11 cellular contexts compared by ENCODE assay signal in the genomic region with DNA sequence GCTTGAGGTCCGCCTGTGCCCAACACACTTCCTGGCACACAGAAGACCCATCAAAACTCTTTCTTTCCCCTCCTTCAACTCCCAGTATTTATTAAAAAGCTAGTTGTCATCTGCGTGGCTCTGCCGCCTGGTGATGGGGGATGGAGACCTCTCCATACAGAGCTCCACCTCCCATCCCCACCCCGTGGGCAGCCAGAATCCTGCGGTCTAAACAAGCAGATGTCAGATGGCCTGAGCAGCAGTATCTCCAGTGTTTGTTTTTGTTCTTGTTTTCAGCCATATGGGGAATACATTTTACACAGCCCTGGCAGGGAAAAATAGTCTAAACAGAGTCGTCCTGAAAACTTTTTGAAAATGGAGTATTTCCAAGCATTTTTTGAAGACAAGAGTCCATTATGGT.
DNase-seq lines count a peak whose midpoint lies in the region; ATAC-seq and TF ChIP-seq lines count a peak whose summit lies in the region.
"Had no signal": no experiment of that assay in that cellular context is flagged by ENCODE, and none has a peak within 500 bp of the region (broad histone marks: within the 10 kb centered on the region; RNA-seq: fewer than 3 reads in every experiment).

No MANE protein-coding gene starts in this region.

- no peaks in the 10 kb centered on the region for H3K27me3 Mint-ChIP-seq in activated T-helper 2 cell treated with anti-CD3 and anti-CD28 coated beads, Interferon-gamma antibody, Interleukin-2, Interleukin-4, amounts not matched to agents 10 μg/mL and 5 μg/mL and 100 μg/mL, durations not matched to agents 14 hours and 24 hours and 36 hours (ENCODE audit: low read depth)
- H3K27me3 Mint-ChIP-seq in natural killer cell (ENCODE audit: low read depth in 2 of 2) = no peaks in the 10 kb centered on the region
- H3K27me3 Mint-ChIP-seq: activated T-helper 17 cell treated with anti-CD3 and anti-CD28 coated beads, Interleukin-2, amount 50 U/mL, for 72 hours had no signal

- H3K27ac ChIP-seq in Peyer's patch (peak overlapping the region; percentile 11 to 80 (median 56)), skin epidermis (peak overlapping the region in 20 of 21 experiments; percentile 15 to 89 (median 74))

- H3K27ac Mint-ChIP-seq in activated T-helper 2 cell treated with anti-CD3 and anti-CD28 coated beads, Interferon-gamma antibody, Interleukin-2, Interleukin-4, amounts not matched to agents 10 μg/mL and 5 μg/mL and 100 μg/mL, durations not matched to agents 14 hours and 24 hours and 36 hours = no peak overlapping the region
- H3K27ac Mint-ChIP-seq in natural killer cell = no peak overlapping the region
- H3K27ac Mint-ChIP-seq: activated T-helper 17 cell treated with anti-CD3 and anti-CD28 coated beads, Interleukin-2, amount 50 U/mL, for 72 hours had no signal

- peaks cover 0 to 87% (median 5%) of the 10 kb centered on the region in 4 donors for H3K4me1 ChIP-seq in Peyer's patch

- H3K9me3 Mint-ChIP-seq in activated T-helper 2 cell treated with anti-CD3 and anti-CD28 coated beads, Interferon-gamma antibody, Interleukin-2, Interleukin-4, amounts not matched to agents 10 μg/mL and 5 μg/mL and 100 μg/mL, durations not matched to agents 14 hours and 24 hours and 36 hours = no peaks in the 10 kb centered on the region
- H3K9me3 Mint-ChIP-seq in natural killer cell = no peaks in the 10 kb centered on the region
- H3K9me3 Mint-ChIP-seq: activated T-helper 17 cell treated with anti-CD3 and anti-CD28 coated beads, Interleukin-2, amount 50 U/mL, for 72 hours had no signal

- no peak for TF ChIP-seq POLR2A in Peyer's patch (IDR thresholded peaks at IDR 0.05)

- no peaks in the 10 kb centered on the region for H3K36me3 ChIP-seq in Peyer's patch

- H3K4me3 ChIP-seq in Peyer's patch = no peak overlapping the region
- H3K4me3 ChIP-seq in skin epidermis = no peak overlapping the region

- TF ChIP-seq CTCF in Peyer's patch (IDR thresholded peaks at IDR 0.05) (no peak), natural killer cell (IDR thresholded peaks at IDR 0.05) (no peak)

- no peaks in the 10 kb centered on the region for H3K27me3 ChIP-seq in Peyer's patch

- no peaks in the 10 kb centered on the region for H3K9me3 ChIP-seq in Peyer's patch

- H3K4me1 Mint-ChIP-seq in activated T-helper 2 cell treated with anti-CD3 and anti-CD28 coated beads, Interferon-gamma antibody, Interleukin-2, Interleukin-4, amounts not matched to agents 10 μg/mL and 5 μg/mL and 100 μg/mL, durations not matched to agents 14 hours and 24 hours and 36 hours (ENCODE audit: low read depth) = peaks cover 16% of the 10 kb centered on the region
- peaks cover 16 to 18% of the 10 kb centered on the region in 2 donors for H3K4me1 Mint-ChIP-seq in natural killer cell

- intact Hi-C loops in head of caudate nucleus (cut with DNase I) (no loop called here), natural killer cell (cut with micrococcal nuclease) (no loop called here)
- intact Hi-C loops in activated T-helper 2 cell treated with anti-CD3 and anti-CD28 coated beads, Interferon-gamma antibody, Interleukin-2, Interleukin-4, amounts not matched to agents 10 μg/mL and 5 μg/mL and 100 μg/mL, durations not matched to agents 14 hours and 24 hours and 36 hours (cut with micrococcal nuclease) = no loop called here

- ATAC-seq in HG03432 (IDR thresholded peaks at IDR 0.05; ENCODE audit: unreplicated experiment) (no peak), natural killer cell (no peak)
- ATAC-seq: activated T-helper 17 cell treated with anti-CD3 and anti-CD28 coated beads, Interleukin-2, amount 50 U/mL, for 72 hours; left lobe of liver had no signal

- no peak overlapping the region for H3K4me3 Mint-ChIP-seq in activated T-helper 2 cell treated with anti-CD3 and anti-CD28 coated beads, Interferon-gamma antibody, Interleukin-2, Interleukin-4, amounts not matched to agents 10 μg/mL and 5 μg/mL and 100 μg/mL, durations not matched to agents 14 hours and 24 hours and 36 hours (ENCODE audit: low read depth)
- H3K4me3 Mint-ChIP-seq in natural killer cell = no peak overlapping the region
- H3K4me3 Mint-ChIP-seq: activated T-helper 17 cell treated with anti-CD3 and anti-CD28 coated beads, Interleukin-2, amount 50 U/mL, for 72 hours had no signal

- DNase-seq in H4 (ENCODE audit: low spot score) (peak; percentile 45), Peyer's patch (peak in 2 of 3 donors; percentile 57 to 61), head of caudate nucleus (peak; percentile 58 to 92 (median 77)), germinal center (ENCODE audit: low spot score) (no peak), natural killer cell (no peak)
- no peak for DNase-seq in activated T-helper 2 cell treated with anti-CD3 and anti-CD28 coated beads, Interferon-gamma antibody, Interleukin-2, Interleukin-4, amounts not matched to agents 10 μg/mL and 5 μg/mL and 100 μg/mL, durations not matched to agents 14 hours and 24 hours and 36 hours (ENCODE audit: low spot score)
- DNase-seq: NCI-H1930 had no signal

- no peaks in the 10 kb centered on the region for H3K36me3 Mint-ChIP-seq in activated T-helper 2 cell treated with anti-CD3 and anti-CD28 coated beads, Interferon-gamma antibody, Interleukin-2, Interleukin-4, amounts not matched to agents 10 μg/mL and 5 μg/mL and 100 μg/mL, durations not matched to agents 14 hours and 24 hours and 36 hours (ENCODE audit: low read depth)
- H3K36me3 Mint-ChIP-seq in natural killer cell = no peaks in the 10 kb centered on the region

Comparison
In these comparisons a context has a peak if more than half of its experiments do, and no peak if none do; other contexts are left out.
1. DNase-seq: peak in H4 (single experiment), Peyer's patch (2 of 3) and head of caudate nucleus (42 of 42); none in germinal center (single experiment), activated T-helper 2 cell treated with anti-CD3 and anti-CD28 coated beads, Interferon-gamma antibody, Interleukin-2, Interleukin-4, amounts not matched to agents 10 μg/mL and 5 μg/mL and 100 μg/mL, durations not matched to agents 14 hours and 24 hours and 36 hours (single experiment) and natural killer cell (single experiment).